ENCODE assay signal across 24 cellular contexts in the genomic region with DNA sequence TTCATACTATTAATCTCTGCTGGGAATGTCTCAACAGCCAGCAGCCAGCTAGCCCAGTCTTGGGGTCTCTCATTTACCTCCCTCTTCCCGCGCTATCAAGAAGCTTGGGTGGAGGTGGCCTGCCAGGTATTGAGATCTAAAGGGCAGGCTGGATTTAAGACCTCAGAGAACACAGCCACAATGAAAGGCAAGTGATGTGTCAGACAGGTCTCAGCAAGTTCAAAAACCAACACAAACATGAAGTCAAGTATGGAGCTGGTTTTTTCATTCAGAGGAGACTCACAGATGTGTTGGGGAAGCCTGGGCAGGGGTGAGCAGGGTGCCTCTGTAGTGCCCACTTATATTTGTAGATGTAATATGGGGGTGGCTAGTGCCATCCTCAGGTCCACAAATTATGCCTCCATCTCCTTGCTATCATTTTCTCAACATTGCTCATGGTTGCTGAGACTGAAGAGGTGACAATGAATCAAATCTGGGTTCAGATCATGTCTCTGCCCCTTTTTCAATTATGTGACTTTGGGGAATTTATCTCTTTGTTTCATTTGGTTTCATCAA. TPM values are rescaled to one million over a fixed set of nuclear protein-coding genes. Genes with fewer than 3 reads are reported as not detected.
DNase-seq lines count a peak whose midpoint lies in the region; ATAC-seq and TF ChIP-seq lines count a peak whose summit lies in the region.
"Had no signal": no experiment of that assay in that cellular context is flagged by ENCODE, and none has a peak within 500 bp of the region (broad histone marks: within the 10 kb centered on the region; RNA-seq: fewer than 3 reads in every experiment).

No MANE protein-coding gene starts in this region.

- peak; percentile 23 for ATAC-seq in RWPE2 (ENCODE audit: low read depth)
- peak; percentile 72 for ATAC-seq in esophagus mucosa
- peak; percentile 56 for ATAC-seq in stimulated activated effector memory CD8-positive, alpha-beta T cell treated with anti-CD3 and anti-CD28 coated beads, Interleukin-12 subunit alpha, Interleukin-12 subunit beta, amount 100 ng/mL, for 72 hours
- no peak for ATAC-seq in GM21367 (IDR thresholded peaks at IDR 0.05; ENCODE audit: unreplicated experiment)
- no peak for ATAC-seq in GM21737 (IDR thresholded peaks at IDR 0.05; ENCODE audit: unreplicated experiment)
- ATAC-seq: Panc1 had no signal

- no peaks in the 10 kb centered on the region for H3K9me3 ChIP-seq in RWPE2 (ENCODE audit: severe bottlenecking)
- H3K9me3 ChIP-seq: colonic mucosa, upper lobe of left lung had no signal

- no peaks in the 10 kb centered on the region for H3K27me3 ChIP-seq in RWPE2 (ENCODE audit: insufficient read depth, poor library complexity, severe bottlenecking)
- H3K27me3 ChIP-seq: colonic mucosa, upper lobe of left lung had no signal

- no peaks in the 10 kb centered on the region for H3K9me3 Mint-ChIP-seq in stimulated activated effector memory CD8-positive, alpha-beta T cell treated with anti-CD3 and anti-CD28 coated beads, Interleukin-12 subunit alpha, Interleukin-12 subunit beta, amount 100 ng/mL, for 72 hours

- no peaks in the 10 kb centered on the region for H3K36me3 Mint-ChIP-seq in stimulated activated effector memory CD8-positive, alpha-beta T cell treated with anti-CD3 and anti-CD28 coated beads, Interleukin-12 subunit alpha, Interleukin-12 subunit beta, amount 100 ng/mL, for 72 hours

- no peak overlapping the region for H3K27ac Mint-ChIP-seq in stimulated activated effector memory CD8-positive, alpha-beta T cell treated with anti-CD3 and anti-CD28 coated beads, Interleukin-12 subunit alpha, Interleukin-12 subunit beta, amount 100 ng/mL, for 72 hours
- H3K27ac Mint-ChIP-seq: progenitor cell of endocrine pancreas had no signal

- peaks cover 5% of the 10 kb centered on the region for H3K4me1 Mint-ChIP-seq in stimulated activated effector memory CD8-positive, alpha-beta T cell treated with anti-CD3 and anti-CD28 coated beads, Interleukin-12 subunit alpha, Interleukin-12 subunit beta, amount 100 ng/mL, for 72 hours

- peaks cover 27% of the 10 kb centered on the region for H3K4me1 ChIP-seq in RWPE2 (ENCODE audit: insufficient read depth, poor library complexity, severe bottlenecking)
- H3K4me1 ChIP-seq: colonic mucosa had no signal

- no peak overlapping the region for H3K4me3 ChIP-seq in RWPE2 (ENCODE audit: severe bottlenecking)
- H3K4me3 ChIP-seq: colonic mucosa, GM23248, SK-N-MC, upper lobe of left lung had no signal

- no peaks in the 10 kb centered on the region for H3K36me3 ChIP-seq in RWPE2 (ENCODE audit: low read depth)
- H3K36me3 ChIP-seq: colonic mucosa, upper lobe of left lung had no signal

- no peak overlapping the region for H3K4me3 Mint-ChIP-seq in stimulated activated effector memory CD8-positive, alpha-beta T cell treated with anti-CD3 and anti-CD28 coated beads, Interleukin-12 subunit alpha, Interleukin-12 subunit beta, amount 100 ng/mL, for 72 hours

- H3K27ac ChIP-seq in RWPE2 (ENCODE audit: poor library complexity, severe bottlenecking): peak overlapping the region; percentile 83
- H3K27ac ChIP-seq: colonic mucosa, GM23248, SK-N-MC had no signal

- DNase-seq in NCI-H510A treated with DMSO at 0.1 percent for 48 hours (lab: John Stamatoyannopoulos, UW) (peak; percentile 18), NCI-H510A (lab: John Stamatoyannopoulos, UW) (no peak), RWPE2 (ENCODE audit: low spot score) (no peak), MV-4-11 (lab: John Stamatoyannopoulos, UW) (no peak)
- no peak for DNase-seq in stimulated activated effector memory CD8-positive, alpha-beta T cell treated with anti-CD3 and anti-CD28 coated beads, Interleukin-12 subunit alpha, Interleukin-12 subunit beta, amount 100 ng/mL, for 72 hours (ENCODE audit: low spot score in 2 of 2)
- DNase-seq: 8988T; activated CD4-positive, alpha-beta T cell treated with anti-CD3 and anti-CD28 coated beads for 48 hours; activated naive CD4-positive, alpha-beta T cell treated with anti-CD3 and anti-CD28 coated beads, Interleukin-2, amount 50 U/mL, for 16 hours; activated T-cell treated with anti-CD3 and anti-CD28 coated beads, Interleukin-2, amount 50 U/mL, for 48 hours; AML-193; CD8-positive, alpha-beta memory T cell; colonic mucosa; GDM1; GM23248; KG1; NCI-H1694; NCI-H82; upper lobe of left lung had no signal

- TF ChIP-seq CTCF in RWPE2 (IDR thresholded peaks at IDR 0.05; ENCODE audit: poor library complexity, severe bottlenecking): no peak

RNA-seq across cellular contexts. Expression of a gene that starts 27.7 kb away (rescaled TPM):
- 18.1 TPM for total RNA-seq in esophagus mucosa

Comparison
In these comparisons a context has a peak if more than half of its experiments do, and no peak if none do; other contexts are left out.
1. ATAC-seq: peak in RWPE2 (single experiment), esophagus mucosa (single experiment) and stimulated activated effector memory CD8-positive, alpha-beta T cell treated with anti-CD3 and anti-CD28 coated beads, Interleukin-12 subunit alpha, Interleukin-12 subunit beta, amount 100 ng/mL, for 72 hours (single experiment); none in GM21367 (single experiment) and GM21737 (single experiment).